In genomic region chr2:23760746-23761145, GRCh38 we compare ENCODE assay signal across 7 cellular contexts.
DNase-seq lines count a peak whose midpoint lies in the region; ATAC-seq and TF ChIP-seq lines count a peak whose summit lies in the region.

No MANE protein-coding gene starts in this region.

- H3K4me1 Mint-ChIP-seq in endothelial cell (ENCODE audit: unreplicated experiment) = peaks cover 24% of the 10 kb centered on the region
- H3K4me1 Mint-ChIP-seq in activated T-helper 2 cell treated with anti-CD3 and anti-CD28 coated beads, Interferon-gamma antibody, Interleukin-2, Interleukin-4, amounts not matched to agents 10 μg/mL and 5 μg/mL and 100 μg/mL, durations not matched to agents 14 hours and 24 hours and 36 hours (ENCODE audit: low read depth) = peaks cover 14% of the 10 kb centered on the region

- H3K27ac Mint-ChIP-seq in endothelial cell (ENCODE audit: unreplicated experiment) = no peak overlapping the region
- H3K27ac Mint-ChIP-seq in activated T-helper 2 cell treated with anti-CD3 and anti-CD28 coated beads, Interferon-gamma antibody, Interleukin-2, Interleukin-4, amounts not matched to agents 10 μg/mL and 5 μg/mL and 100 μg/mL, durations not matched to agents 14 hours and 24 hours and 36 hours = no peak overlapping the region

- H3K9me3 Mint-ChIP-seq in endothelial cell (ENCODE audit: unreplicated experiment) = no peaks in the 10 kb centered on the region
- no peaks in the 10 kb centered on the region for H3K9me3 Mint-ChIP-seq in activated T-helper 2 cell treated with anti-CD3 and anti-CD28 coated beads, Interferon-gamma antibody, Interleukin-2, Interleukin-4, amounts not matched to agents 10 μg/mL and 5 μg/mL and 100 μg/mL, durations not matched to agents 14 hours and 24 hours and 36 hours

- H3K27me3 Mint-ChIP-seq in endothelial cell (ENCODE audit: unreplicated experiment) = peaks cover 1% of the 10 kb centered on the region
- no peaks in the 10 kb centered on the region for H3K27me3 Mint-ChIP-seq in activated T-helper 2 cell treated with anti-CD3 and anti-CD28 coated beads, Interferon-gamma antibody, Interleukin-2, Interleukin-4, amounts not matched to agents 10 μg/mL and 5 μg/mL and 100 μg/mL, durations not matched to agents 14 hours and 24 hours and 36 hours (ENCODE audit: low read depth)

- ATAC-seq in HG02852 (IDR thresholded peaks at IDR 0.05; ENCODE audit: unreplicated experiment) = no peak

- intact Hi-C loops in activated T-helper 2 cell treated with anti-CD3 and anti-CD28 coated beads, Interferon-gamma antibody, Interleukin-2, Interleukin-4, amounts not matched to agents 10 μg/mL and 5 μg/mL and 100 μg/mL, durations not matched to agents 14 hours and 24 hours and 36 hours (cut with micrococcal nuclease) = no loop called here

- DNase-seq in GM04504 (ENCODE audit: low read depth) (peak; percentile 16), NCI-H460 (ENCODE audit: extremely low read depth, low read depth) (peak; percentile 14), endothelial cell (ENCODE audit: low spot score) (no peak), renal cortical epithelial cell (ENCODE audit: low read depth) (peak; percentile 51)
- DNase-seq in activated T-helper 2 cell treated with anti-CD3 and anti-CD28 coated beads, Interferon-gamma antibody, Interleukin-2, Interleukin-4, amounts not matched to agents 10 μg/mL and 5 μg/mL and 100 μg/mL, durations not matched to agents 14 hours and 24 hours and 36 hours (ENCODE audit: low spot score) = no peak
- no peak for DNase-seq in stimulated activated CD4-positive, alpha-beta T cell treated with anti-CD3 and anti-CD28 coated beads, Interleukin-4, amount 100 ng/mL, for 24 hours

- peaks cover 3% of the 10 kb centered on the region for H3K36me3 Mint-ChIP-seq in endothelial cell (ENCODE audit: low read depth, unreplicated experiment)
- peaks cover 39% of the 10 kb centered on the region for H3K36me3 Mint-ChIP-seq in activated T-helper 2 cell treated with anti-CD3 and anti-CD28 coated beads, Interferon-gamma antibody, Interleukin-2, Interleukin-4, amounts not matched to agents 10 μg/mL and 5 μg/mL and 100 μg/mL, durations not matched to agents 14 hours and 24 hours and 36 hours (ENCODE audit: low read depth)

- H3K4me3 Mint-ChIP-seq in endothelial cell (ENCODE audit: unreplicated experiment) = no peak overlapping the region
- no peak overlapping the region for H3K4me3 Mint-ChIP-seq in activated T-helper 2 cell treated with anti-CD3 and anti-CD28 coated beads, Interferon-gamma antibody, Interleukin-2, Interleukin-4, amounts not matched to agents 10 μg/mL and 5 μg/mL and 100 μg/mL, durations not matched to agents 14 hours and 24 hours and 36 hours (ENCODE audit: low read depth)

- TF ChIP-seq CTCF in endothelial cell (IDR thresholded peaks at IDR 0.05; ENCODE audit: unreplicated experiment) = peak; percentile 30

Comparison
In these comparisons a context has a peak if more than half of its experiments do, and no peak if none do; other contexts are left out.
1. DNase-seq: peak in GM04504 (single experiment), NCI-H460 (single experiment) and renal cortical epithelial cell (single experiment); none in endothelial cell (single experiment), activated T-helper 2 cell treated with anti-CD3 and anti-CD28 coated beads, Interferon-gamma antibody, Interleukin-2, Interleukin-4, amounts not matched to agents 10 μg/mL and 5 μg/mL and 100 μg/mL, durations not matched to agents 14 hours and 24 hours and 36 hours (single experiment) and stimulated activated CD4-positive, alpha-beta T cell treated with anti-CD3 and anti-CD28 coated beads, Interleukin-4, amount 100 ng/mL, for 24 hours (single experiment).